ENCODE assay signal across 25 cellular contexts in genomic region chr12:25975179-25975578, GRCh38.
"Had no signal": no experiment of that assay in that cellular context is flagged by ENCODE, and none has a peak within 500 bp of the region (broad histone marks: within the 10 kb centered on the region; RNA-seq: fewer than 3 reads in every experiment).

No MANE protein-coding gene starts in this region.

- ATAC-seq: activated CD8-positive, alpha-beta memory T cell treated with anti-CD3 and anti-CD28 coated beads, Interleukin-2, amount 10 ng/mL, durations not matched to agents 7 days and 5 days; activated naive CD4-positive, alpha-beta T cell treated with anti-CD3 and anti-CD28 coated beads, Interleukin-2, amount 50 U/mL, for 72 hours; activated naive CD8-positive, alpha-beta T cell treated with anti-CD3 and anti-CD28 coated beads, Interleukin-2, amount 50 U/mL, for 24 hours; activated T-cell treated with anti-CD3 and anti-CD28 coated beads, Interleukin-2, amount 50 U/mL, for 4 hours; body of pancreas; SK-N-SH treated with all-trans-retinoic acid at 6 μM for 48 hours had no signal

- H3K4me1 Mint-ChIP-seq: activated B cell treated with CpG ODN at 0.5 μM for 24 hours; activated CD4-positive, alpha-beta T cell treated with anti-CD3 and anti-CD28 coated beads, Interleukin-2, amount 10 ng/mL, durations not matched to agents 24 days and 14 days; activated CD8-positive, alpha-beta memory T cell treated with anti-CD3 and anti-CD28 coated beads, Interleukin-2, amount 10 ng/mL, durations not matched to agents 7 days and 5 days; activated naive CD8-positive, alpha-beta T cell treated with anti-CD3 and anti-CD28 coated beads, Interleukin-2, amount 50 U/mL, for 24 hours; central memory CD8-positive, alpha-beta T cell had no signal

- DNase-seq: activated B cell treated with CpG ODN at 0.5 μM for 24 hours; activated CD4-positive, alpha-beta T cell treated with anti-CD3 and anti-CD28 coated beads for 1 hour; activated CD4-positive, alpha-beta T cell treated with anti-CD3 and anti-CD28 coated beads, Interleukin-2, amount 10 ng/mL, durations not matched to agents 24 days and 14 days; activated CD4-positive, alpha-beta T cell treated with anti-CD3 and anti-CD28 coated beads, Interleukin-2, amount 50 U/mL, for 48 hours; activated CD8-positive, alpha-beta memory T cell treated with anti-CD3 and anti-CD28 coated beads, Interleukin-2, amount 10 ng/mL, durations not matched to agents 7 days and 5 days; activated effector memory CD4-positive, alpha-beta T cell treated with anti-CD3 and anti-CD28 coated beads, Interleukin-2, amount 50 U/mL, for 16 hours; activated naive CD4-positive, alpha-beta T cell treated with Interleukin-2 at 50 U/mL for 16 hours; activated naive CD8-positive, alpha-beta T cell treated with anti-CD3 and anti-CD28 coated beads, Interleukin-2, amount 50 U/mL, for 24 hours; activated T-cell treated with anti-CD3 and anti-CD28 coated beads, Interleukin-2, amount 50 U/mL, for 4 hours; amniotic stem cell; body of pancreas; MG63; NCI-H1105; NCI-H1436; NCI-H1694 treated with DMSO at 0.1 percent for 48 hours; NCI-H2081; NCI-H510A treated with DMSO at 0.1 percent for 48 hours; SHP77; SW 1271 had no signal

- H3K36me3 ChIP-seq: ascending aorta, MG63 had no signal

- H3K4me3 Mint-ChIP-seq: activated B cell treated with CpG ODN at 0.5 μM for 24 hours; activated CD4-positive, alpha-beta T cell treated with anti-CD3 and anti-CD28 coated beads, Interleukin-2, amount 10 ng/mL, durations not matched to agents 24 days and 14 days; activated CD8-positive, alpha-beta memory T cell treated with anti-CD3 and anti-CD28 coated beads, Interleukin-2, amount 10 ng/mL, durations not matched to agents 7 days and 5 days; activated naive CD8-positive, alpha-beta T cell treated with anti-CD3 and anti-CD28 coated beads, Interleukin-2, amount 50 U/mL, for 24 hours; activated T-cell treated with anti-CD3 and anti-CD28 coated beads, Interleukin-2, amount 50 U/mL, for 4 hours; central memory CD8-positive, alpha-beta T cell; T-helper 2 cell treated with Interferon-gamma antibody and Interleukin-4, amounts not matched to agents 5 μg/mL and 100 μg/mL, for 36 hours had no signal

- H3K9me3 Mint-ChIP-seq: activated B cell treated with CpG ODN at 0.5 μM for 24 hours; activated CD4-positive, alpha-beta T cell treated with anti-CD3 and anti-CD28 coated beads, Interleukin-2, amount 10 ng/mL, durations not matched to agents 24 days and 14 days; activated naive CD4-positive, alpha-beta T cell treated with anti-CD3 and anti-CD28 coated beads, Interleukin-2, amount 50 U/mL, for 72 hours; activated naive CD8-positive, alpha-beta T cell treated with anti-CD3 and anti-CD28 coated beads, Interleukin-2, amount 50 U/mL, for 24 hours; activated T-cell treated with anti-CD3 and anti-CD28 coated beads, Interleukin-2, amount 50 U/mL, for 4 hours; T-helper 2 cell treated with Interferon-gamma antibody and Interleukin-4, amounts not matched to agents 5 μg/mL and 100 μg/mL, for 36 hours had no signal

- H3K4me3 ChIP-seq: ascending aorta, body of pancreas, MG63, SJSA1 had no signal

- H3K27me3 ChIP-seq: ascending aorta, body of pancreas, MG63, SJSA1 had no signal

- H3K27ac Mint-ChIP-seq: activated B cell treated with CpG ODN at 0.5 μM for 24 hours; activated CD4-positive, alpha-beta T cell treated with anti-CD3 and anti-CD28 coated beads, Interleukin-2, amount 10 ng/mL, durations not matched to agents 24 days and 14 days; activated CD8-positive, alpha-beta memory T cell treated with anti-CD3 and anti-CD28 coated beads, Interleukin-2, amount 10 ng/mL, durations not matched to agents 7 days and 5 days; activated naive CD4-positive, alpha-beta T cell treated with anti-CD3 and anti-CD28 coated beads, Interleukin-2, amount 50 U/mL, for 72 hours; activated naive CD8-positive, alpha-beta T cell treated with anti-CD3 and anti-CD28 coated beads, Interleukin-2, amount 50 U/mL, for 24 hours; T-helper 2 cell treated with Interferon-gamma antibody and Interleukin-4, amounts not matched to agents 5 μg/mL and 100 μg/mL, for 36 hours had no signal

- H3K4me1 ChIP-seq: body of pancreas had no signal

- H3K36me3 Mint-ChIP-seq: activated CD8-positive, alpha-beta memory T cell treated with anti-CD3 and anti-CD28 coated beads, Interleukin-2, amount 10 ng/mL, durations not matched to agents 7 days and 5 days; activated naive CD4-positive, alpha-beta T cell treated with anti-CD3 and anti-CD28 coated beads, Interleukin-2, amount 50 U/mL, for 72 hours had no signal

- H3K9me3 ChIP-seq: ascending aorta, body of pancreas, MG63, SJSA1 had no signal

- H3K27ac ChIP-seq: ascending aorta, body of pancreas, SJSA1 had no signal
